In the genomic region with DNA sequence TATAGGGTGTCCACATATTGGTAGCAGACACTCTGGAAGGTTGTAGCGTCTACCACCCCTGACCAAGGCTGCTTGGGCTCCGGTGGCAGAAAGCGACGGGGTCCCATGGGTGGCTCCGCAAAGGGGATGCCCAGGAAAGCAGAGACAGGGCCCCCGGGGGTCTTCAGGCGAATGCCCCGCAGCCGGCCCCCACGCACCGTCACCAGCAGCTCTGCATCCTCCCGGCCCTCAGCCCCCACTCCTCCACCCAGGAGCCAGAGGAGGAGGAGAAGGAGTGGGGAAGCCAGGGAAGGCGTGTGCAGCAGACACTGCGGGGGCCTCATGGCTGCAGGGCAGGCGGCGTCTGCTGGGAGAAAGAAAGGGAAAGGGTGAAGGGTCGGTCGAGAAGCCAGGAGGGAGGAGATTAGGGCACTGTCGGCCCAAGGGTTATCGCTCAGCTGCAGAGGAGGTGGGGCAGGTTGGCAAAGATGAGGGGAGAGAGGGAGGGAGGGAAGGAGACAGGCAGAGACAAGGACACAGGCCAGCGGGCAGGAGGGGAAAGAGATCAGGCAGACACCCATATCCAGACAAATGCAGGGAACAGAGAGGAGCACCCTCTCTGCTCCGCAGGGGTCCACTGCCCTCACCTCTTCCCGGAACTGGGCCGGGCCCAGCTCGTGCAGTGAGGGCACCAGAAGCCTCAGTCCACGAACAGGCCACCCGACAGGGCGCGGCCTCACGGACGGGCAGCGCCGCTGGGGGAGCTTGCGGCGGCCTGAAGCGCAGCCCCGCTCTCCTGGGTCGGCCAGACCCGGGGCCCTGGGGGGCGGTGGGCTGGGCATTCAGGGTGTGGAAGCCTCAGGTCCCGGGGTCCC, we compare ENCODE assay signal across 8 cellular contexts. TPM values are rescaled to one million over a fixed set of nuclear protein-coding genes. Genes with fewer than 3 reads are reported as not detected.
DNase-seq lines count a peak whose midpoint lies in the region; ATAC-seq lines count a peak whose summit lies in the region.

No MANE protein-coding gene starts in this region.

- H3K9me3 Mint-ChIP-seq in activated naive CD4-positive, alpha-beta T cell treated with anti-CD3 and anti-CD28 coated beads for 36 hours: no peaks in the 10 kb centered on the region
- H3K9me3 Mint-ChIP-seq in stimulated activated effector memory CD8-positive, alpha-beta T cell treated with anti-CD3 and anti-CD28 coated beads, Interleukin-12 subunit alpha, Interleukin-12 subunit beta, amount 100 ng/mL, for 72 hours: no peaks in the 10 kb centered on the region

- H3K27me3 ChIP-seq in SJCRH30 (peaks cover 11% of the 10 kb centered on the region), iPS-20b (ENCODE audit: insufficient read depth, low read length) (peaks cover 40% of the 10 kb centered on the region)

- H3K27ac ChIP-seq in SJCRH30 (no peak overlapping the region), iPS-20b (ENCODE audit: low read length) (no peak overlapping the region)

- peak overlapping the region; percentile 50 for H3K4me3 ChIP-seq in SJCRH30
- H3K4me3 ChIP-seq in iPS-20b (ENCODE audit: low read length): peak overlapping the region; percentile 52

- peaks cover 34% of the 10 kb centered on the region for H3K27me3 Mint-ChIP-seq in activated naive CD4-positive, alpha-beta T cell treated with anti-CD3 and anti-CD28 coated beads for 36 hours (ENCODE audit: low read depth)

- H3K36me3 ChIP-seq in SJCRH30: peaks cover 1% of the 10 kb centered on the region
- no peaks in the 10 kb centered on the region for H3K36me3 ChIP-seq in iPS-20b (ENCODE audit: insufficient read depth, low read depth, low read length)

- no peak overlapping the region for H3K27ac Mint-ChIP-seq in activated naive CD4-positive, alpha-beta T cell treated with anti-CD3 and anti-CD28 coated beads for 36 hours
- H3K27ac Mint-ChIP-seq in stimulated activated effector memory CD8-positive, alpha-beta T cell treated with anti-CD3 and anti-CD28 coated beads, Interleukin-12 subunit alpha, Interleukin-12 subunit beta, amount 100 ng/mL, for 72 hours: no peak overlapping the region

- H3K9me3 ChIP-seq in SJCRH30 (replicated peaks): no peaks in the 10 kb centered on the region
- no peaks in the 10 kb centered on the region for H3K9me3 ChIP-seq in iPS-20b (ENCODE audit: insufficient read depth, low read depth, low read length)

- H3K4me3 Mint-ChIP-seq in activated naive CD4-positive, alpha-beta T cell treated with anti-CD3 and anti-CD28 coated beads for 36 hours: peak overlapping the region; percentile 15
- peak overlapping the region; percentile 80 for H3K4me3 Mint-ChIP-seq in stimulated activated effector memory CD8-positive, alpha-beta T cell treated with anti-CD3 and anti-CD28 coated beads, Interleukin-12 subunit alpha, Interleukin-12 subunit beta, amount 100 ng/mL, for 72 hours

- CTCF ChIA-PET in activated naive CD4-positive, alpha-beta T cell treated with anti-CD3 and anti-CD28 coated beads for 36 hours (lab: Charles Lee): interaction anchor here (1.7 to 3.7 kb wide), 3 partner anchors 71 to 167 kb away, joined by 6 to 20 read pairs (median 7); no protein-coding TSS in a partner anchor

- no peak for ATAC-seq in stimulated activated effector memory CD8-positive, alpha-beta T cell treated with anti-CD3 and anti-CD28 coated beads, Interleukin-12 subunit alpha, Interleukin-12 subunit beta, amount 100 ng/mL, for 72 hours
- ATAC-seq in HG03521 (IDR thresholded peaks at IDR 0.05; ENCODE audit: unreplicated experiment): no peak
- no peak for ATAC-seq in HG02852 (IDR thresholded peaks at IDR 0.05; ENCODE audit: unreplicated experiment)

- intact Hi-C loops in activated naive CD4-positive, alpha-beta T cell treated with anti-CD3 and anti-CD28 coated beads for 36 hours (cut with micrococcal nuclease): loop anchor here (1.0 to 10.0 kb wide), 3 partner anchors 183 to 351 kb away; partner anchors contain the start of genes FIS1 and VGF

- H3K4me1 ChIP-seq in SJCRH30 (no peaks in the 10 kb centered on the region; the same call in 1 of the 2 replicates), iPS-20b (ENCODE audit: insufficient read depth, low read length) (peaks cover 5% of the 10 kb centered on the region; the same call in 1 of the 2 replicates)

- no peaks in the 10 kb centered on the region for H3K36me3 Mint-ChIP-seq in activated naive CD4-positive, alpha-beta T cell treated with anti-CD3 and anti-CD28 coated beads for 36 hours (ENCODE audit: low read depth)
- peaks cover 6% of the 10 kb centered on the region for H3K36me3 Mint-ChIP-seq in stimulated activated effector memory CD8-positive, alpha-beta T cell treated with anti-CD3 and anti-CD28 coated beads, Interleukin-12 subunit alpha, Interleukin-12 subunit beta, amount 100 ng/mL, for 72 hours

- no peak for DNase-seq in activated naive CD4-positive, alpha-beta T cell treated with anti-CD3 and anti-CD28 coated beads for 36 hours
- no peak for DNase-seq in activated naive CD4-positive, alpha-beta T cell treated with anti-CD3 and anti-CD28 coated beads, Interleukin-2, amount 50 U/mL, for 16 hours
- DNase-seq in SJCRH30: no peak
- DNase-seq in stimulated activated effector memory CD8-positive, alpha-beta T cell treated with anti-CD3 and anti-CD28 coated beads, Interleukin-12 subunit alpha, Interleukin-12 subunit beta, amount 100 ng/mL, for 72 hours (ENCODE audit: low spot score in 2 of 2): no peak
- no peak for DNase-seq in stimulated activated CD4-positive, alpha-beta T cell treated with anti-CD3 and anti-CD28 coated beads, Interleukin-12 subunit alpha, Interleukin-12 subunit beta, amount 100 ng/mL, for 4 hours

- peaks cover 19% of the 10 kb centered on the region for H3K4me1 Mint-ChIP-seq in activated naive CD4-positive, alpha-beta T cell treated with anti-CD3 and anti-CD28 coated beads for 36 hours (ENCODE audit: low read depth)
- H3K4me1 Mint-ChIP-seq in stimulated activated effector memory CD8-positive, alpha-beta T cell treated with anti-CD3 and anti-CD28 coated beads, Interleukin-12 subunit alpha, Interleukin-12 subunit beta, amount 100 ng/mL, for 72 hours: peaks cover 33% of the 10 kb centered on the region

- H3K9ac ChIP-seq in iPS-20b (ENCODE audit: low read depth, low read length): no peak overlapping the region

RNA-seq across cellular contexts. Expression of gene ACHE, which starts 1.6 kb away (rescaled TPM):
- total RNA-seq in activated naive CD4-positive, alpha-beta T cell treated with anti-CD3 and anti-CD28 coated beads for 36 hours: not detected
- 1.3 and 1.5 TPM in 2 replicates for total RNA-seq in SJCRH30 (2014; rRNA removed; shearing (Covaris generic))

RNA-seq across cellular contexts. Expression of gene UFSP1, which starts 4.6 kb away (rescaled TPM):
- 1 to 10 TPM in 1 of 2 experiments, under 1 TPM in 1; 0.64 to 1.4 TPM for total RNA-seq in activated naive CD4-positive, alpha-beta T cell treated with anti-CD3 and anti-CD28 coated beads for 36 hours
- 5.5 and 6.1 TPM in 2 replicates for total RNA-seq in SJCRH30 (2014; rRNA removed; shearing (Covaris generic))

RNA-seq across cellular contexts. Expression of gene SRRT, which starts 19.2 kb away (rescaled TPM):
- total RNA-seq in activated naive CD4-positive, alpha-beta T cell treated with anti-CD3 and anti-CD28 coated beads for 36 hours: 100 to 1,000 TPM; 166 to 169 TPM
- total RNA-seq in SJCRH30 (2014; rRNA removed; shearing (Covaris generic)): 140 and 156 TPM in 2 replicates

RNA-seq across cellular contexts. Expression of gene TRIP6, which starts 26.9 kb away (rescaled TPM):
- total RNA-seq in activated naive CD4-positive, alpha-beta T cell treated with anti-CD3 and anti-CD28 coated beads for 36 hours: 10 to 100 TPM; 19.8 to 21.0 TPM
- 42.1 and 49.3 TPM in 2 replicates for total RNA-seq in SJCRH30 (2014; rRNA removed; shearing (Covaris generic))

RNA-seq across cellular contexts. Expression of gene SLC12A9, which starts 41.6 kb away (rescaled TPM):
- total RNA-seq in activated naive CD4-positive, alpha-beta T cell treated with anti-CD3 and anti-CD28 coated beads for 36 hours: 10 to 100 TPM; 10.1 to 10.5 TPM
- 12.2 and 15.0 TPM in 2 replicates for total RNA-seq in SJCRH30 (2014; rRNA removed; shearing (Covaris generic))
